In genomic region chr9:69145148-69145547, GRCh38 we compare ENCODE assay signal across 17 cellular contexts. TPM values are rescaled to one million over a fixed set of nuclear protein-coding genes. Genes with fewer than 3 reads are reported as not detected.
A peak's percentile ranks its signal among the peaks of the same experiment; 100 is the strongest.
DNase-seq lines count a peak whose midpoint lies in the region; ATAC-seq and TF ChIP-seq lines count a peak whose summit lies in the region.
"Had no signal": no experiment of that assay in that cellular context is flagged by ENCODE, and none has a peak within 500 bp of the region (broad histone marks: within the 10 kb centered on the region; RNA-seq: fewer than 3 reads in every experiment).

No MANE protein-coding gene starts in this region.

- H3K27ac ChIP-seq in left ventricle myocardium inferior (replicated peaks), result no peak overlapping the region
- H3K27ac ChIP-seq: C4-2B had no signal

- TF ChIP-seq CTCF in Caco-2 (IDR thresholded peaks at IDR 0.05; ENCODE audit: insufficient read depth in 1 of 2, low read depth in 1 of 2, low read length in 1 of 2, severe bottlenecking in 1 of 2, unreplicated experiment in 1 of 2) (no peak), left ventricle myocardium inferior (IDR thresholded peaks at IDR 0.05; ENCODE audit: borderline replicate concordance) (no peak)

- H3K4me3 ChIP-seq in Caco-2 (ENCODE audit: low read depth, low read length) (no peak overlapping the region), left ventricle myocardium inferior (no peak overlapping the region)
- H3K4me3 ChIP-seq: GM23338 had no signal

- H3K27ac Mint-ChIP-seq in Caco-2 (ENCODE audit: unreplicated experiment), result no peak overlapping the region

- no peaks in the 10 kb centered on the region for H3K9me3 Mint-ChIP-seq in Caco-2 (ENCODE audit: unreplicated experiment)
- H3K9me3 Mint-ChIP-seq: GM23338 had no signal

- no peaks in the 10 kb centered on the region for H3K9me3 ChIP-seq in Caco-2
- H3K9me3 ChIP-seq in left ventricle myocardium inferior (replicated peaks), result no peaks in the 10 kb centered on the region

- ATAC-seq in GM21619 (IDR thresholded peaks at IDR 0.05; ENCODE audit: unreplicated experiment) (no peak), HG03095 (IDR thresholded peaks at IDR 0.05; ENCODE audit: unreplicated experiment) (no peak)
- ATAC-seq: GM23338 had no signal

- POLR2A ChIA-PET in Caco-2 (lab: Charles Lee), result no interaction called here

- H3K36me3 ChIP-seq in Caco-2 (ENCODE audit: control insufficient read depth, insufficient read depth, low read length) (no peaks in the 10 kb centered on the region), left ventricle myocardium inferior (no peaks in the 10 kb centered on the region)

- no peaks in the 10 kb centered on the region for H3K27me3 Mint-ChIP-seq in Caco-2 (ENCODE audit: insufficient read depth, unreplicated experiment)

- H3K4me3 Mint-ChIP-seq in Caco-2 (ENCODE audit: unreplicated experiment), result no peak overlapping the region
- H3K4me3 Mint-ChIP-seq: GM23338 had no signal

- no peaks in the 10 kb centered on the region for H3K27me3 ChIP-seq in Caco-2 (replicated peaks; ENCODE audit: control insufficient read depth, insufficient read depth, low read length)
- no peaks in the 10 kb centered on the region for H3K27me3 ChIP-seq in left ventricle myocardium inferior (ENCODE audit: low read depth)

- no TSS peak for BruUV-seq in Caco-2 (replicated peaks; lab: Mats Ljungman, UMichigan)

- H3K4me1 Mint-ChIP-seq in Caco-2 (ENCODE audit: low read depth, unreplicated experiment), result no peaks in the 10 kb centered on the region

- intact Hi-C loops in Caco-2 (cut with micrococcal nuclease; ENCODE audit: unreplicated experiment), result no loop called here
- intact Hi-C loops in left ventricle myocardium inferior (cut with micrococcal nuclease), result no loop called here

- CTCF ChIA-PET in Caco-2 (lab: Charles Lee), result no interaction called here

- no peaks in the 10 kb centered on the region for H3K4me1 ChIP-seq in Caco-2
- H3K4me1 ChIP-seq in left ventricle myocardium inferior, result peaks cover 52% of the 10 kb centered on the region

- H3K36me3 Mint-ChIP-seq in Caco-2 (ENCODE audit: insufficient read depth, unreplicated experiment), result no peaks in the 10 kb centered on the region

- DNase-seq in NCI-H748 (lab: John Stamatoyannopoulos, UW; ENCODE audit: unreplicated experiment) (peak; percentile 24), NCI-H748 treated with DMSO at 0.1 percent for 48 hours (lab: John Stamatoyannopoulos, UW) (no peak), NCI-H524 treated with DMSO at 0.1 percent for 48 hours (lab: John Stamatoyannopoulos, UW) (peak; percentile 10), epidermal melanocyte (ENCODE audit: insufficient read length, low spot score) (peak; percentile 43), Caco-2 (no peak), left ventricle myocardium inferior (no peak)
- DNase-seq: 8988T, DMS153, KBM-7, MV-4-11, NCI-H2081 treated with DMSO at 0.1 percent for 48 hours, NCI-H510A treated with DMSO at 0.1 percent for 48 hours, SHP77 had no signal

RNA-seq across cellular contexts. Expression of gene TJP2, which starts 28.9 kb away (rescaled TPM):
- total RNA-seq in Caco-2 (2022) (35.8 and 36.7 TPM in 2 replicates), left ventricle myocardium inferior (130 TPM)

Comparison
In these comparisons a context has a peak if more than half of its experiments do, and no peak if none do; other contexts are left out.
1. DNase-seq: peak in NCI-H748 (single experiment), NCI-H524 treated with DMSO at 0.1 percent for 48 hours (single experiment) and epidermal melanocyte (single experiment); none in NCI-H748 treated with DMSO at 0.1 percent for 48 hours (single experiment), Caco-2 (0 of 2) and left ventricle myocardium inferior (single experiment).